32 cellular contexts compared by ENCODE assay signal in the genomic region with DNA sequence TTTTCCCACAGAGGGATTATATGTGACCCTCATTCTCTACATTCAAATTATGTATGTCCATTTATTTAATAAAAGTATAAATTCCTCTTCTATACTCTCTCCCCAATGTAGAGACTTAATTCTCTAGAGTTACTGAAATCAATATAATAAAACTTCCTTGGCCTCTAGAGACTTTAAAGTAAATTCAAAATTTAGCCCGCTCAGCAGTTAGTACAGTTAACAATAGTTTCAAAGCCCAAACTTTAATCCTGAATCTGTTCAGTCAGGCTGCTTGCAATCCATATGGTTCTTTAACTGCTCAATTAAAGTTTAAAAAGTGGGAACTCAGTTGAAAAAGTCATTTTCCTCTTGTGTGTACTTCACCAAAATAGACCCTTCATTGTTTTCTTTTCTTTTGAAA.
DNase-seq lines count a peak whose midpoint lies in the region; ATAC-seq, FAIRE-seq and TF ChIP-seq lines count a peak whose summit lies in the region.
"Had no signal": no experiment of that assay in that cellular context is flagged by ENCODE, and none has a peak within 500 bp of the region (broad histone marks: within the 10 kb centered on the region; RNA-seq: fewer than 3 reads in every experiment).

No MANE protein-coding gene starts in this region.

- no peak overlapping the region for H3K14ac ChIP-seq in IMR-90 (replicated peaks; ENCODE audit: low read depth, low read length)

- H3K79me2 ChIP-seq in HepG2 (ENCODE audit: insufficient read depth, low read length): no peaks in the 10 kb centered on the region

- H3K4me1 ChIP-seq in HepG2 (ENCODE audit: insufficient read depth, low read length) (no peaks in the 10 kb centered on the region), right lobe of liver (no peaks in the 10 kb centered on the region), A549 (no peaks in the 10 kb centered on the region), IMR-90 (ENCODE audit: control insufficient read depth, insufficient read depth, low read length) (no peaks in the 10 kb centered on the region), ascending aorta (no peaks in the 10 kb centered on the region), aorta (ENCODE audit: control insufficient read depth in 1 of 2, insufficient read depth in 2 of 2, low read length in 2 of 2) (no peaks in the 10 kb centered on the region)
- H3K4me1 ChIP-seq: BE2C; BLaER1; BLaER1 treated with 17β-estradiol and CSF1 and Interleukin-3, amounts not matched to agents 10 nM and 100 nM; Caco-2 had no signal

- in situ Hi-C loops in HepG2 (cut with HindIII; ENCODE audit: extremely low pct_ligation_motif_present, low pct_unique_long_range_greater_than_20kb): no loop called here
- in situ Hi-C loops in IMR-90 (cut with MboI; ENCODE audit: low sequenced_read_pairs): no loop called here

- WGBS in HepG2 (ENCODE audit: low lambda C conversion rate): 46% methylated on average over 1 of the region's 1 CpG
- 93% methylated on average over 1 of the region's 1 CpG for WGBS in right lobe of liver (ENCODE audit: insufficient coverage, low coverage, low lambda C conversion rate, missing lambda C conversion rate)
- WGBS in A549 (ENCODE audit: missing lambda C conversion rate): 32% methylated on average over 1 of the region's 1 CpG
- no CpG with 5 or more reads among the region's 1 CpG for WGBS in IMR-90 (ENCODE audit: extremely low coverage in 2 of 2, insufficient read length in 1 of 2), 2 experiments
- 91 to 95% methylated on average over 1 of the region's 1 CpG for WGBS in aorta, 2 donors

- H2AK9ac ChIP-seq in IMR-90 (replicated peaks; ENCODE audit: low read depth, low read length, poor library complexity): no peak overlapping the region

- no peak overlapping the region for H2BK20ac ChIP-seq in IMR-90 (ENCODE audit: low read depth, low read length)

- no peak overlapping the region for H4K5ac ChIP-seq in IMR-90 (ENCODE audit: low read depth, low read length)

- H2BK5ac ChIP-seq in IMR-90 (ENCODE audit: low read depth, low read length, poor library complexity, severe bottlenecking): no peak overlapping the region

- CTCF ChIA-PET in HepG2 (lab: Yijun Ruan, JAX; ENCODE audit: low intra/inter-chr PET ratio, low total read pairs): no interaction called here
- CTCF ChIA-PET in A549 (lab: Yijun Ruan, JAX): no interaction called here
- CTCF ChIA-PET in IMR-90 (lab: Yijun Ruan, JAX): no interaction called here

- TF ChIP-seq CTCF in HepG2 (CRISPR knock-in tag; IDR thresholded peaks at IDR 0.05): no peak
- no peak for TF ChIP-seq CTCF in right lobe of liver (IDR thresholded peaks at IDR 0.05)
- TF ChIP-seq CTCF in A549 (IDR thresholded peaks at IDR 0.05): no peak
- TF ChIP-seq CTCF in IMR-90 (conservative IDR thresholded peaks at IDR 0.05; ENCODE audit: low read depth, low read length): no peak
- TF ChIP-seq CTCF in ascending aorta (IDR thresholded peaks at IDR 0.05): no peak

- no peak overlapping the region for H3K4me2 ChIP-seq in HepG2 (ENCODE audit: low read depth, low read length)
- no peak overlapping the region for H3K4me2 ChIP-seq in A549
- H3K4me2 ChIP-seq in IMR-90 (ENCODE audit: low read depth, low read length): no peak overlapping the region
- H3K4me2 ChIP-seq: BLaER1; BLaER1 treated with 17β-estradiol and CSF1 and Interleukin-3, amounts not matched to agents 10 nM and 100 nM had no signal

- H3K56ac ChIP-seq in IMR-90 (ENCODE audit: extremely low read depth, insufficient read depth, low read length): no peak overlapping the region

- TF ChIP-seq POLR2A in HepG2 (IDR thresholded peaks at IDR 0.05; ENCODE audit: insufficient read depth in 1 of 2, low read depth in 2 of 2, low read length in 2 of 2) (no peak), right lobe of liver (IDR thresholded peaks at IDR 0.05) (no peak), A549 (IDR thresholded peaks at IDR 0.05; ENCODE audit: low read length) (no peak), IMR-90 (IDR thresholded peaks at IDR 0.05; ENCODE audit: low read depth, low read length) (no peak)

- H4K20me1 ChIP-seq in HepG2 (ENCODE audit: insufficient read depth, low read length) (no peaks in the 10 kb centered on the region), IMR-90 (ENCODE audit: insufficient read depth, low read length) (no peaks in the 10 kb centered on the region)
- H4K20me1 ChIP-seq: BLaER1; BLaER1 treated with 17β-estradiol and CSF1 and Interleukin-3, amounts not matched to agents 10 nM and 100 nM had no signal

- H3K9me1 ChIP-seq in IMR-90 (ENCODE audit: insufficient read depth, low read length): no peaks in the 10 kb centered on the region

- H3K9ac ChIP-seq in HepG2 (ENCODE audit: insufficient read depth, low read depth, low read length) (no peak overlapping the region), IMR-90 (ENCODE audit: low read depth, low read length) (no peak overlapping the region)
- H3K9ac ChIP-seq: BLaER1; BLaER1 treated with 17β-estradiol and CSF1 and Interleukin-3, amounts not matched to agents 10 nM and 100 nM had no signal

- no peak for DNase-seq in HepG2 (ENCODE audit: low spot score)
- no peak for DNase-seq in right lobe of liver
- no peak for DNase-seq in A549 (ENCODE audit: low read depth in 1 of 2, low spot score in 1 of 2)
- no peak for DNase-seq in IMR-90
- no peak for DNase-seq in ascending aorta (ENCODE audit: low spot score in 2 of 2)
- no peak for DNase-seq in aorta
- DNase-seq: 8988T; ACHN; AML-193; BE2C; C1 segment of cervical spinal cord; Caco-2; Calu3; CD4-positive, alpha-beta memory T cell; CD4-positive, alpha-beta T cell; CD4-positive, CD25-positive, alpha-beta regulatory T cell; CD8-positive, alpha-beta memory T cell; CD8-positive, alpha-beta T cell; COR-L47; DMS 273 treated with DMSO at 0.1 percent for 48 hours; DMS153; DMS53; DMS79; DMS79 treated with DMSO at 0.1 percent for 48 hours; DND-41; EL had no signal

- TF ChIP-seq EP300 in HepG2 (IDR thresholded peaks at IDR 0.05; ENCODE audit: low read depth in 2 of 2, low read length in 2 of 2): no peak
- no peak for TF ChIP-seq EP300 in HepG2 (CRISPR knock-in tag; IDR thresholded peaks at IDR 0.05; ENCODE audit: borderline replicate concordance)
- no peak for TF ChIP-seq EP300 in A549 (IDR thresholded peaks at IDR 0.05)

- no peak overlapping the region for H2AK5ac ChIP-seq in IMR-90 (ENCODE audit: low read depth, low read length)

- H4K8ac ChIP-seq in IMR-90 (ENCODE audit: low read depth in 2 of 2, low read length in 2 of 2): no peak overlapping the region

- H3K27me3 ChIP-seq in HepG2 (ENCODE audit: control insufficient read depth in 1 of 2, insufficient read depth in 2 of 2, low read length in 2 of 2): no peaks in the 10 kb centered on the region
- H3K27me3 ChIP-seq in right lobe of liver: no peaks in the 10 kb centered on the region
- no peaks in the 10 kb centered on the region for H3K27me3 ChIP-seq in IMR-90 (ENCODE audit: control insufficient read depth, insufficient read depth, low read length)
- H3K27me3 ChIP-seq in ascending aorta: no peaks in the 10 kb centered on the region
- no peaks in the 10 kb centered on the region for H3K27me3 ChIP-seq in aorta (ENCODE audit: control insufficient read depth in 1 of 2, insufficient read depth in 2 of 2, low read length in 1 of 2)
- H3K27me3 ChIP-seq: BE2C; BLaER1; BLaER1 treated with 17β-estradiol and CSF1 and Interleukin-3, amounts not matched to agents 10 nM and 100 nM had no signal

- dilution Hi-C loops in IMR-90 (cut with HindIII; ENCODE audit: low sequenced_read_pairs, unreplicated experiment): no loop called here

- no peak overlapping the region for H2AFZ ChIP-seq in HepG2 (ENCODE audit: low read length)
- no peak overlapping the region for H2AFZ ChIP-seq in IMR-90 (replicated peaks; ENCODE audit: low read length, poor library complexity)

- no peaks in the 10 kb centered on the region for H3K36me3 ChIP-seq in HepG2 (replicated peaks in 1 of 2; ENCODE audit: control insufficient read depth in 1 of 2, insufficient read depth in 2 of 2, low read length in 2 of 2)
- no peaks in the 10 kb centered on the region for H3K36me3 ChIP-seq in right lobe of liver
- no peaks in the 10 kb centered on the region for H3K36me3 ChIP-seq in IMR-90 (ENCODE audit: control insufficient read depth, insufficient read depth, low read length)
- H3K36me3 ChIP-seq in ascending aorta: no peaks in the 10 kb centered on the region
- H3K36me3 ChIP-seq in aorta (ENCODE audit: control insufficient read depth in 1 of 2, insufficient read depth in 2 of 2, low read length in 1 of 2): no peaks in the 10 kb centered on the region
- H3K36me3 ChIP-seq: BE2C; BLaER1; BLaER1 treated with 17β-estradiol and CSF1 and Interleukin-3, amounts not matched to agents 10 nM and 100 nM had no signal

- H3K18ac ChIP-seq in IMR-90 (ENCODE audit: low read depth, low read length): no peak overlapping the region

- no TSS peak for BruUV-seq in HepG2 (replicated peaks; lab: Mats Ljungman, UMichigan)
- no TSS peak for BruUV-seq in IMR-90 (replicated peaks; lab: Mats Ljungman, UMichigan)

- TF ChIP-seq RAD21 in HepG2 (CRISPR knock-in tag; IDR thresholded peaks at IDR 0.05) (no peak), A549 (conservative IDR thresholded peaks at IDR 0.05 in 1 of 2, IDR thresholded peaks at IDR 0.05 in 1 of 2) (no peak), IMR-90 (IDR thresholded peaks at IDR 0.05; ENCODE audit: low read length) (no peak)

- H3K27ac ChIP-seq in HepG2 (ENCODE audit: extremely low read length, insufficient read depth, low read length) (no peak overlapping the region), right lobe of liver (no peak overlapping the region), A549 (no peak overlapping the region), IMR-90 (ENCODE audit: insufficient read depth, low read length) (no peak overlapping the region), ascending aorta (no peak overlapping the region), aorta (ENCODE audit: low read depth in 1 of 2, low read length in 2 of 2) (no peak overlapping the region)
- H3K27ac ChIP-seq: 22Rv1; BLaER1; BLaER1 treated with 17β-estradiol and CSF1 and Interleukin-3, amounts not matched to agents 10 nM and 100 nM; C4-2B had no signal

- peaks cover 64% of the 10 kb centered on the region for H3K9me3 ChIP-seq in HepG2 (ENCODE audit: low read length)
- H3K9me3 ChIP-seq in right lobe of liver: no peaks in the 10 kb centered on the region
- H3K9me3 ChIP-seq in A549: no peaks in the 10 kb centered on the region
- peaks cover 2% of the 10 kb centered on the region for H3K9me3 ChIP-seq in IMR-90 (ENCODE audit: control insufficient read depth, insufficient read depth, low read length)
- no peaks in the 10 kb centered on the region for H3K9me3 ChIP-seq in ascending aorta
- no peaks in the 10 kb centered on the region for H3K9me3 ChIP-seq in aorta (ENCODE audit: control insufficient read depth, low read length)
- H3K9me3 ChIP-seq: BE2C, Caco-2 had no signal

- no peak for FAIRE-seq in HepG2 (lab: Jason Lieb, UNC)
- no peak for FAIRE-seq in A549 (lab: Jason Lieb, UNC)
- FAIRE-seq: A204.1, D721Med had no signal

- ATAC-seq in HepG2 (no peak), right lobe of liver (no peak), A549 (no peak), IMR-90 (ENCODE audit: low read depth) (no peak), aorta (ENCODE audit: low FRiP score) (no peak)
- ATAC-seq: CD8-positive, alpha-beta T cell had no signal

- no peak overlapping the region for H3K4ac ChIP-seq in IMR-90 (ENCODE audit: low read depth, low read length)

- H3K23ac ChIP-seq in IMR-90 (ENCODE audit: low read depth, low read length): no peak overlapping the region

- H2BK120ac ChIP-seq in IMR-90 (ENCODE audit: low read depth, low read length): no peak overlapping the region

- H2BK15ac ChIP-seq in IMR-90 (ENCODE audit: low read depth, low read length): no peak overlapping the region

- intact Hi-C loops in HepG2 (cut with micrococcal nuclease; ENCODE audit: unreplicated experiment): no loop called here
- intact Hi-C loops in right lobe of liver (cut with DNase I): no loop called here
- intact Hi-C loops in IMR-90 (cut with micrococcal nuclease): no loop called here
- intact Hi-C loops in ascending aorta (cut with DNase I): no loop called here
- intact Hi-C loops in aorta (cut with DNase I): no loop called here

- H3K4me3 ChIP-seq in HepG2 (replicated peaks in 1 of 3; ENCODE audit: insufficient read depth in 1 of 3, low read depth in 2 of 3, low read length in 3 of 3) (no peak overlapping the region), right lobe of liver (no peak overlapping the region), A549 (no peak overlapping the region), IMR-90 (ENCODE audit: insufficient read depth, low read depth, low read length) (no peak overlapping the region), ascending aorta (no peak overlapping the region), aorta (ENCODE audit: low read length in 2 of 2) (no peak overlapping the region)
- H3K4me3 ChIP-seq: BLaER1; BLaER1 treated with 17β-estradiol and CSF1 and Interleukin-3, amounts not matched to agents 10 nM and 100 nM had no signal

- POLR2A ChIA-PET in HepG2 (lab: Yijun Ruan, JAX): no interaction called here
- POLR2A ChIA-PET in A549 (lab: Yijun Ruan, JAX): no interaction called here
- POLR2A ChIA-PET in IMR-90 (lab: Charles Lee; ENCODE audit: unreplicated experiment): no interaction called here

- no peak overlapping the region for H4K91ac ChIP-seq in IMR-90 (ENCODE audit: insufficient read depth, low read depth, low read length)

- no peaks in the 10 kb centered on the region for H3K79me1 ChIP-seq in IMR-90 (ENCODE audit: low read depth in 1 of 2, low read length in 2 of 2)

Comparison
In these comparisons a context has a peak if more than half of its experiments do, and no peak if none do; other contexts are left out.
1. Of the 38 proteins assayed by ChIP-seq in both HepG2 and A549: peak only in HepG2: none; only in A549: none; in both: MAFK; in neither: 37.